1 cellular context compared by ENCODE assay signal in genomic region chr11:64233913-64234839, GRCh38.
TF ChIP-seq lines count a peak whose summit lies in the region.

Gene VEGFB (plus strand): TSS chr11:64234584. CDS start chr11:64234834, 250 bp downstream.

TF ChIP-seq in HepG2, 621 proteins besides CTCF, POLR2A, EP300 and RAD21 (continued from another document and continues in another):
- no peak for TF ChIP-seq AHDC1 (CRISPR knock-in tag; IDR thresholded peaks at IDR 0.05; ENCODE audit: borderline replicate concordance)
- TF ChIP-seq SP4 (CRISPR knock-in tag; IDR thresholded peaks at IDR 0.05), result no peak
- no peak for TF ChIP-seq ZNF292 (CRISPR knock-in tag; IDR thresholded peaks at IDR 0.05; ENCODE audit: borderline replicate concordance, low read depth)
- TF ChIP-seq POLR2AphosphoS5 (IDR thresholded peaks at IDR 0.05; ENCODE audit: low read depth, low read length), result peak; percentile 27; the same call in 1 of the 2 replicates
- no peak for TF ChIP-seq ZKSCAN5 (CRISPR knock-in tag; IDR thresholded peaks at IDR 0.05)
- TF ChIP-seq FOXO1 (CRISPR knock-in tag; IDR thresholded peaks at IDR 0.05), result no peak
- TF ChIP-seq EEA1 (CRISPR knock-in tag; IDR thresholded peaks at IDR 0.05; ENCODE audit: borderline replicate concordance), result no peak
- no peak for TF ChIP-seq ZSCAN20 (CRISPR knock-in tag; IDR thresholded peaks at IDR 0.05; ENCODE audit: borderline replicate concordance)
- no peak for TF ChIP-seq KDM5A (IDR thresholded peaks at IDR 0.05; ENCODE audit: borderline replicate concordance, low read length)
- TF ChIP-seq RBM39 (IDR thresholded peaks at IDR 0.05; ENCODE audit: low read depth, low read length, poor library complexity, severe bottlenecking), result no peak
- TF ChIP-seq ZNF770 (CRISPR knock-in tag; IDR thresholded peaks at IDR 0.05), result no peak
- TF ChIP-seq GATA4 (IDR thresholded peaks at IDR 0.05; ENCODE audit: borderline replicate concordance, low read depth), result no peak
- no peak for TF ChIP-seq ATF5 (CRISPR knock-in tag; IDR thresholded peaks at IDR 0.05; ENCODE audit: low read depth)
- no peak for TF ChIP-seq ZNF7 (CRISPR knock-in tag; IDR thresholded peaks at IDR 0.05)
- TF ChIP-seq GPN1 (CRISPR knock-in tag; IDR thresholded peaks at IDR 0.05; ENCODE audit: borderline replicate concordance), result no peak
- no peak for TF ChIP-seq RORA (CRISPR knock-in tag; IDR thresholded peaks at IDR 0.05)
- TF ChIP-seq BHLHE40 (IDR thresholded peaks at IDR 0.05; ENCODE audit: low read length), result no peak
- no peak for TF ChIP-seq TCF7 (IDR thresholded peaks at IDR 0.05; ENCODE audit: low read depth)
- TF ChIP-seq TOPORS (CRISPR knock-in tag; IDR thresholded peaks at IDR 0.05), result peak; percentile 3; the same call in 1 of the 2 replicates
- no peak for TF ChIP-seq ZNF552 (CRISPR knock-in tag; IDR thresholded peaks at IDR 0.05; ENCODE audit: borderline replicate concordance)
- TF ChIP-seq NR1H2 (CRISPR knock-in tag; IDR thresholded peaks at IDR 0.05; ENCODE audit: borderline replicate concordance, low read depth), result no peak
- TF ChIP-seq GABPA (IDR thresholded peaks at IDR 0.05; ENCODE audit: low read depth, low read length), result no peak
- TF ChIP-seq GABPA (CRISPR knock-in tag; IDR thresholded peaks at IDR 0.05; ENCODE audit: low read depth), result no peak
- no peak for TF ChIP-seq ZNF737 (CRISPR knock-in tag; IDR thresholded peaks at IDR 0.05; ENCODE audit: borderline replicate concordance)
- TF ChIP-seq STAG1 (CRISPR knock-in tag; IDR thresholded peaks at IDR 0.05), result no peak
- TF ChIP-seq ZUFSP (CRISPR knock-in tag; IDR thresholded peaks at IDR 0.05; ENCODE audit: borderline replicate concordance), result no peak
- no peak for TF ChIP-seq MTF1 (CRISPR knock-in tag; IDR thresholded peaks at IDR 0.05)
- TF ChIP-seq PLSCR1 (CRISPR knock-in tag; IDR thresholded peaks at IDR 0.05; ENCODE audit: borderline replicate concordance), result no peak
- no peak for TF ChIP-seq SMAD9 (CRISPR knock-in tag; IDR thresholded peaks at IDR 0.05)
- TF ChIP-seq DMAP1 (CRISPR knock-in tag; IDR thresholded peaks at IDR 0.05), result no peak
- TF ChIP-seq ZNF850 (CRISPR knock-in tag; conservative IDR thresholded peaks at IDR 0.05), result no peak
- TF ChIP-seq ZKSCAN8 (CRISPR knock-in tag; IDR thresholded peaks at IDR 0.05; ENCODE audit: borderline replicate concordance), result no peak
- TF ChIP-seq TRIM22 (IDR thresholded peaks at IDR 0.05), result no peak
- no peak for TF ChIP-seq ZNF251 (CRISPR knock-in tag; IDR thresholded peaks at IDR 0.05)
- TF ChIP-seq NKX3-1 (CRISPR knock-in tag; IDR thresholded peaks at IDR 0.05), result no peak
- no peak for TF ChIP-seq CAMTA2 (CRISPR knock-in tag; IDR thresholded peaks at IDR 0.05; ENCODE audit: borderline replicate concordance)
- no peak for TF ChIP-seq ZNF781 (CRISPR knock-in tag; IDR thresholded peaks at IDR 0.05; ENCODE audit: borderline replicate concordance, not compliant biosample characterization)
- no peak for TF ChIP-seq ZNF513 (CRISPR knock-in tag; conservative IDR thresholded peaks at IDR 0.05)
- no peak for TF ChIP-seq ZNF784 (CRISPR knock-in tag; IDR thresholded peaks at IDR 0.05; ENCODE audit: borderline replicate concordance)
- no peak for TF ChIP-seq ZNF441 (CRISPR knock-in tag; IDR thresholded peaks at IDR 0.05; ENCODE audit: borderline replicate concordance)
- TF ChIP-seq ZNF574 (CRISPR knock-in tag; IDR thresholded peaks at IDR 0.05), result no peak
- no peak for TF ChIP-seq FOSL2 (CRISPR knock-in tag; IDR thresholded peaks at IDR 0.05)
- no peak for TF ChIP-seq ZBTB43 (CRISPR knock-in tag; conservative IDR thresholded peaks at IDR 0.05)
- TF ChIP-seq KLF16 (CRISPR knock-in tag; IDR thresholded peaks at IDR 0.05), result no peak
- no peak for TF ChIP-seq ZNF44 (CRISPR knock-in tag; IDR thresholded peaks at IDR 0.05)
- TF ChIP-seq MZF1 (CRISPR knock-in tag; IDR thresholded peaks at IDR 0.05; ENCODE audit: borderline replicate concordance), result no peak
- no peak for TF ChIP-seq MED1 (CRISPR knock-in tag; IDR thresholded peaks at IDR 0.05)
